Comparison of ENCODE assay signal across 30 cellular contexts in the genomic region with DNA sequence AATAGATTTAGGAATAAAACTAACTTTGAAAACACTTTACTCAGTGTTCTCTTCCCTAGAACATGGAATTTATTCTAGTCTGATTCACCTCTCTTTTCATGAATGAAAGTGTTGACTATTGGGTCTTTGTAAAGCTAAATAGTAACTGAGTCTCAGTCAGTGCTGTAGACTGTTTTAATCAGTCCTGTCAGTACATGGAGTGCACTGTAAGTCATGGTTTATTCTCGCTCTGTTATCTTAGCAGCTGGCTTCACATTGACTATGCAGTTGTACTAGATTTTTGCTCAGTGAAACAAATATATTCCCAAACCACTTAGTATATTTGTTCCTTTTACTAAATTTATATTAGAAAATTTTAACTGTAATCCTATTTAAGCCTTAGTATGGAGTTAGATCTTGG. TPM values are rescaled to one million over a fixed set of nuclear protein-coding genes. Genes with fewer than 3 reads are reported as not detected.
"Had no signal": no experiment of that assay in that cellular context is flagged by ENCODE, and none has a peak within 500 bp of the region (broad histone marks: within the 10 kb centered on the region; RNA-seq: fewer than 3 reads in every experiment).

No MANE protein-coding gene starts in this region.

- H3K9me3 ChIP-seq: ascending aorta, breast epithelium, esophagus squamous epithelium, gastroesophageal sphincter had no signal

- H3K4me1 ChIP-seq: ascending aorta, breast epithelium, esophagus squamous epithelium had no signal

- H3K4me3 ChIP-seq: ascending aorta, breast epithelium, esophagus squamous epithelium, gastroesophageal sphincter had no signal

- DNase-seq: activated CD4-positive, alpha-beta memory T cell treated with anti-CD3 and anti-CD28 coated beads for 36 hours; activated CD4-positive, alpha-beta T cell treated with anti-CD3 and anti-CD28 coated beads for 36 hours; activated CD4-positive, alpha-beta T cell treated with anti-CD3 and anti-CD28 coated beads, Interleukin-2, amount 10 ng/mL, durations not matched to agents 24 days and 14 days; activated CD4-positive, CD25-positive, alpha-beta regulatory T cell; activated CD4-positive, CD25-positive, alpha-beta regulatory T cell treated with anti-CD3 and anti-CD28 coated beads, Interleukin-2, amount 50 U/mL, for 72 hours; activated CD8-positive, alpha-beta memory T cell treated with anti-CD3 and anti-CD28 coated beads, Interleukin-2, amount 10 ng/mL, durations not matched to agents 7 days and 5 days; activated CD8-positive, alpha-beta memory T cell treated with anti-CD3 and anti-CD28 coated beads, Interleukin-2, amount 50 U/mL, for 4 hours; activated CD8-positive, alpha-beta T cell treated with anti-CD3 and anti-CD28 coated beads, Interleukin-2, amount 10 ng/mL, durations not matched to agents 7 days and 5 days; activated effector memory CD4-positive, alpha-beta T cell treated with anti-CD3 and anti-CD28 coated beads, Interleukin-2, amount 50 U/mL, for 16 hours; activated naive CD4-positive, alpha-beta T cell treated with anti-CD3 and anti-CD28 coated beads, Interleukin-2, amount 10 ng/mL, durations not matched to agents 7 days and 5 days; activated naive CD8-positive, alpha-beta T cell treated with anti-CD3 and anti-CD28 coated beads, Interleukin-2, amount 10 ng/mL, durations not matched to agents 7 days and 5 days; activated T-cell treated with anti-CD3 and anti-CD28 coated beads for 4 hours; activated T-cell treated with anti-CD3 and anti-CD28 coated beads, Interleukin-2, amount 50 U/mL, for 48 hours; caudate nucleus; cortex of kidney; dermis blood vessel endothelial cell; effector CD4-positive, alpha-beta T cell; effector memory CD8-positive, alpha-beta T cell; esophagus squamous epithelium; foreskin melanocyte; T-helper 2 cell had no signal

- H3K27me3 ChIP-seq: ascending aorta, breast epithelium, esophagus squamous epithelium, gastroesophageal sphincter had no signal

- H3K27ac ChIP-seq: ascending aorta, breast epithelium, epithelial cell of prostate, esophagus squamous epithelium had no signal

- ATAC-seq: activated CD4-positive, alpha-beta T cell treated with anti-CD3 and anti-CD28 coated beads for 36 hours; activated CD8-positive, alpha-beta memory T cell treated with anti-CD3 and anti-CD28 coated beads, Interleukin-2, amount 10 ng/mL, durations not matched to agents 7 days and 5 days; activated CD8-positive, alpha-beta T cell treated with anti-CD3 and anti-CD28 coated beads, Interleukin-2, amount 10 ng/mL, durations not matched to agents 7 days and 5 days; activated naive CD4-positive, alpha-beta T cell treated with anti-CD3 and anti-CD28 coated beads, Interleukin-2, amount 50 U/mL, for 72 hours; effector memory CD8-positive, alpha-beta T cell; gastroesophageal sphincter had no signal

RNA-seq across cellular contexts. Expression of a gene that starts 53.3 kb away (rescaled TPM):
- total RNA-seq: ascending aorta, chondrocyte, dermis blood vessel endothelial cell, esophagus squamous epithelium, fibroblast of lung, fibroblast of villous mesenchyme, glomerular endothelial cell had no signal
- polyA plus RNA-seq: fibroblast of lung had no signal
